ENCODE assay signal across 1 cellular context in genomic region chr9:78865757-78866156, GRCh38.
TF ChIP-seq lines count a peak whose summit lies in the region.

No MANE protein-coding gene starts in this region.

TF ChIP-seq in SK-N-SH, 30 proteins besides CTCF, POLR2A, EP300 and RAD21 (continued from another document):
- TF ChIP-seq IRF3 (IDR thresholded peaks at IDR 0.05; ENCODE audit: low read depth, low read length) (no peak), JUND (IDR thresholded peaks at IDR 0.05) (no peak), SIN3A (IDR thresholded peaks at IDR 0.05; ENCODE audit: borderline replicate concordance, low read depth, low read length) (no peak), TAF1 (IDR thresholded peaks at IDR 0.05; ENCODE audit: borderline replicate concordance, low read depth, low read length) (no peak), REST (IDR thresholded peaks at IDR 0.05; ENCODE audit: low read depth, low read length) (no peak), ELF1 (IDR thresholded peaks at IDR 0.05) (no peak)
TF ChIP-seq in SK-N-SH: peak in this region for 0.
